In the genomic region with DNA sequence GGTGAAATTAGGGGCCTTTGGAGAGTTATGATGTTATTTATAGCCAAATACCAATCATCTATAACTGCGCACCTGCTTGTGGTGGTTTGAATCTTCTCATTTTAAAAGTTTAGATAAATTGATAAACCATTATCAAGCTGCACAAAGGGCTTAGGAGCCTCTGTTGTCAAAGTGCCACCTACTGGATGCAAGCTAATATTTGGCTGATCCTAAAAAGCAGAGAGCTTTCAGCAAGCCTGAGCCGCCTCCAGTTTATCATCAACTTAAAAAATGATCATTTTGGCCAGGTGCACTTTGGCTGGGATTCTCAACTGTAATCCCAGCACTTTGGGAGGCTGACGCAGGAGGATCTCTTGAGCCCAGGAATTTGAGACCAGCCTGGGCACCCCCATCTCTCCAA, we compare ENCODE assay signal across 12 cellular contexts. TPM values are rescaled to one million over a fixed set of nuclear protein-coding genes. Genes with fewer than 3 reads are reported as not detected.
DNase-seq lines count a peak whose midpoint lies in the region; ATAC-seq and TF ChIP-seq lines count a peak whose summit lies in the region.
"Had no signal": no experiment of that assay in that cellular context is flagged by ENCODE, and none has a peak within 500 bp of the region (broad histone marks: within the 10 kb centered on the region; RNA-seq: fewer than 3 reads in every experiment).

No MANE protein-coding gene starts in this region.

- H3K79me2 ChIP-seq in GM23338 (replicated peaks; ENCODE audit: insufficient read depth) (no peaks in the 10 kb centered on the region), SK-N-SH (ENCODE audit: insufficient read depth) (no peaks in the 10 kb centered on the region), mesendoderm (ENCODE audit: control insufficient read depth, insufficient read depth, low read length) (no peaks in the 10 kb centered on the region)

- no peak overlapping the region for H4K5ac ChIP-seq in mesendoderm (ENCODE audit: low read length)

- TF ChIP-seq RAD21 in SK-N-SH (IDR thresholded peaks at IDR 0.05; ENCODE audit: low read length), result peak; percentile 34

- no peaks in the 10 kb centered on the region for H4K20me1 ChIP-seq in GM23338 (replicated peaks; ENCODE audit: insufficient read depth)
- H4K20me1 ChIP-seq in SK-N-SH (ENCODE audit: insufficient read depth), result no peaks in the 10 kb centered on the region

- DNase-seq in AG09319 (ENCODE audit: extremely low read depth, low read depth), result peak; percentile 12
- DNase-seq in GM23338 (ENCODE audit: low spot score), result peak; percentile 37
- no peak for DNase-seq in SK-N-SH
- peak; percentile 33 to 71 for DNase-seq in foreskin fibroblast
- DNase-seq in NCI-H510A (lab: John Stamatoyannopoulos, UW), result no peak
- no peak for DNase-seq in mesendoderm
- DNase-seq in SJCRH30, result no peak
- DNase-seq: Calu3, ovary, transverse colon had no signal

- H3K4me2 ChIP-seq in GM23338, result no peak overlapping the region
- no peak overlapping the region for H3K4me2 ChIP-seq in SK-N-SH
- no peak overlapping the region for H3K4me2 ChIP-seq in mesendoderm (ENCODE audit: low read length)

- no peaks in the 10 kb centered on the region for H3K27me3 Mint-ChIP-seq in GM23338 (ENCODE audit: insufficient read depth, low read depth, poor library complexity)

- H3K9me3 Mint-ChIP-seq in GM23338, result peaks cover under 1% of the 10 kb centered on the region; the same call in 1 of the 3 replicates
- H3K9me3 Mint-ChIP-seq: activated T-helper 1 cell treated with anti-CD3 and anti-CD28 coated beads, Interleukin-12 subunit alpha, Interleukin-12 subunit beta, Interleukin-2, Interleukin-4 antibody, amounts not matched to agents 30 ng/mL and 10 ng/mL and 1 ng/mL, durations not matched to agents 14 hours and 24 hours and 36 hours had no signal

- H2BK5ac ChIP-seq in mesendoderm (ENCODE audit: low read length), result no peak overlapping the region

- no peaks in the 10 kb centered on the region for H3K79me1 ChIP-seq in mesendoderm (ENCODE audit: low read length)

- no peak for ATAC-seq in GM23338
- no peak for ATAC-seq in GM21619 (IDR thresholded peaks at IDR 0.05; ENCODE audit: unreplicated experiment)

- CTCF ChIA-PET in SK-N-SH (lab: Yijun Ruan, JAX), result interaction anchor here (1.0 kb wide), 1 partner anchor 13 kb away, joined by 6 read pairs; no protein-coding TSS in a partner anchor

- 96% methylated on average over 3 of the region's 3 CpGs for WGBS in SK-N-SH (ENCODE audit: low lambda C conversion rate)
- no CpG with 5 or more reads among the region's 3 CpGs for whole genome bisulfite sequencing in mesendoderm (ENCODE audit: extremely low coverage, insufficient coverage, low lambda C conversion rate)

- H3K4me1 Mint-ChIP-seq in GM23338, result peaks cover 8% of the 10 kb centered on the region; the same call in 2 of the 3 replicates

- H3K9me2 ChIP-seq in GM23338 (ENCODE audit: insufficient read depth), result no peaks in the 10 kb centered on the region
- no peaks in the 10 kb centered on the region for H3K9me2 ChIP-seq in SK-N-SH

- H3F3A ChIP-seq in GM23338 (replicated peaks; ENCODE audit: low read depth) (no peaks in the 10 kb centered on the region), SK-N-SH (replicated peaks; ENCODE audit: insufficient read depth) (peaks cover 3% of the 10 kb centered on the region)

- no peak overlapping the region for H3K18ac ChIP-seq in mesendoderm (ENCODE audit: low read length)

- POLR2A ChIA-PET in SK-N-SH (lab: Yijun Ruan, JAX), result no interaction called here

- H2BK15ac ChIP-seq in mesendoderm (replicated peaks; ENCODE audit: low read depth), result no peak overlapping the region

- H3K27me3 ChIP-seq in GM23338 (ENCODE audit: insufficient read depth), result no peaks in the 10 kb centered on the region
- no peaks in the 10 kb centered on the region for H3K27me3 ChIP-seq in SK-N-SH (ENCODE audit: insufficient read depth)
- H3K27me3 ChIP-seq in mesendoderm (ENCODE audit: insufficient read depth, low read length, poor library complexity), result no peaks in the 10 kb centered on the region
- H3K27me3 ChIP-seq in SJCRH30, result no peaks in the 10 kb centered on the region
- H3K27me3 ChIP-seq: ovary, transverse colon had no signal

- H3K36me3 Mint-ChIP-seq in GM23338 (ENCODE audit: low read depth), result no peaks in the 10 kb centered on the region

- TF ChIP-seq CTCF in AG09319 (IDR thresholded peaks at IDR 0.05; ENCODE audit: low read depth, low read length), result peak; percentile 44
- TF ChIP-seq CTCF in GM23338 (conservative IDR thresholded peaks at IDR 0.05; ENCODE audit: low read depth in 2 of 2), result peak; percentile 42 to 66
- peak; percentile 50 for TF ChIP-seq CTCF in SK-N-SH (IDR thresholded peaks at IDR 0.05)
- peak; percentile 44 for TF ChIP-seq CTCF in foreskin fibroblast (IDR thresholded peaks at IDR 0.05; ENCODE audit: low read depth, low read length)

- H2AK5ac ChIP-seq in mesendoderm (ENCODE audit: low read length), result no peak overlapping the region

- H3K36me3 ChIP-seq in GM23338 (ENCODE audit: insufficient read depth) (no peaks in the 10 kb centered on the region), SK-N-SH (replicated peaks in 1 of 2; ENCODE audit: control insufficient read depth in 1 of 2, insufficient read depth in 2 of 2, low read length in 1 of 2) (no peaks in the 10 kb centered on the region), mesendoderm (ENCODE audit: control insufficient read depth, insufficient read depth, low read length) (no peaks in the 10 kb centered on the region), SJCRH30 (no peaks in the 10 kb centered on the region)
- H3K36me3 ChIP-seq: ovary, transverse colon had no signal

- H3K4me3 Mint-ChIP-seq in GM23338, result no peak overlapping the region
- H3K4me3 Mint-ChIP-seq: activated T-helper 1 cell treated with anti-CD3 and anti-CD28 coated beads, Interleukin-12 subunit alpha, Interleukin-12 subunit beta, Interleukin-2, Interleukin-4 antibody, amounts not matched to agents 30 ng/mL and 10 ng/mL and 1 ng/mL, durations not matched to agents 14 hours and 24 hours and 36 hours had no signal

- no peak overlapping the region for H3K23ac ChIP-seq in mesendoderm (ENCODE audit: low read length)

- TF ChIP-seq EP300 in SK-N-SH (IDR thresholded peaks at IDR 0.05; ENCODE audit: borderline replicate concordance in 1 of 2, low read depth in 1 of 2, low read length in 1 of 2), result no peak

- no peak overlapping the region for H4K8ac ChIP-seq in mesendoderm (ENCODE audit: low read depth, low read length)

- H3K4ac ChIP-seq in mesendoderm (ENCODE audit: low read depth, low read length), result no peak overlapping the region

- H3K27ac ChIP-seq in GM23338 (ENCODE audit: low read depth) (no peak overlapping the region), SK-N-SH (ENCODE audit: low read depth in 2 of 2, low read length in 1 of 2) (no peak overlapping the region), mesendoderm (ENCODE audit: low read depth, low read length) (no peak overlapping the region), SJCRH30 (no peak overlapping the region)
- H3K27ac ChIP-seq: ovary, transverse colon had no signal

- no peak overlapping the region for H3K56ac ChIP-seq in mesendoderm (ENCODE audit: low read length)

- no peak overlapping the region for H3K9ac ChIP-seq in SK-N-SH
- H3K9ac ChIP-seq in mesendoderm (ENCODE audit: low read length), result no peak overlapping the region

- H3K4me3 ChIP-seq in GM23338 (no peak overlapping the region), SK-N-SH (ENCODE audit: low read depth in 2 of 2, low read length in 1 of 2) (no peak overlapping the region), foreskin fibroblast (ENCODE audit: low read depth in 1 of 2, low read length in 2 of 2) (no peak overlapping the region), mesendoderm (ENCODE audit: low read length) (no peak overlapping the region), SJCRH30 (no peak overlapping the region)
- H3K4me3 ChIP-seq: ovary, transverse colon had no signal

- H2AFZ ChIP-seq in GM23338, result no peak overlapping the region
- no peak overlapping the region for H2AFZ ChIP-seq in SK-N-SH (ENCODE audit: low read depth)

- H2BK120ac ChIP-seq in mesendoderm (ENCODE audit: low read depth, low read length), result no peak overlapping the region

- H3K9me3 ChIP-seq in SK-N-SH (no peaks in the 10 kb centered on the region), SJCRH30 (replicated peaks) (no peaks in the 10 kb centered on the region)
- H3K9me3 ChIP-seq: ovary, transverse colon had no signal

- H3K4me1 ChIP-seq in GM23338 (ENCODE audit: insufficient read depth), result no peaks in the 10 kb centered on the region
- no peaks in the 10 kb centered on the region for H3K4me1 ChIP-seq in SK-N-SH (ENCODE audit: control insufficient read depth in 1 of 2, insufficient read depth in 2 of 2, low read depth in 1 of 2, low read length in 1 of 2)
- H3K4me1 ChIP-seq in mesendoderm (ENCODE audit: control insufficient read depth, low read depth, low read length), result no peaks in the 10 kb centered on the region
- H3K4me1 ChIP-seq in SJCRH30, result no peaks in the 10 kb centered on the region
- H3K4me1 ChIP-seq: transverse colon had no signal

- no peak overlapping the region for H3K27ac Mint-ChIP-seq in GM23338
- H3K27ac Mint-ChIP-seq: activated T-helper 1 cell treated with anti-CD3 and anti-CD28 coated beads, Interleukin-12 subunit alpha, Interleukin-12 subunit beta, Interleukin-2, Interleukin-4 antibody, amounts not matched to agents 30 ng/mL and 10 ng/mL and 1 ng/mL, durations not matched to agents 14 hours and 24 hours and 36 hours had no signal

TF ChIP-seq in GM23338, 12 proteins besides CTCF, POLR2A, EP300 and RAD21 (continues in another document):
- TF ChIP-seq ZNF114 (CRISPR knock-in tag; IDR thresholded peaks at IDR 0.05) (no peak), ZNF331 (CRISPR knock-in tag; IDR thresholded peaks at IDR 0.05; ENCODE audit: low read depth) (no peak), EZH2 (IDR thresholded peaks at IDR 0.05; ENCODE audit: low read depth, unreplicated experiment) (no peak), EZH2phosphoT487 (IDR thresholded peaks at IDR 0.05; ENCODE audit: unreplicated experiment) (no peak)

TF ChIP-seq in SK-N-SH, 30 proteins besides CTCF, POLR2A, EP300 and RAD21:
- TF ChIP-seq YY1 (IDR thresholded peaks at IDR 0.05; ENCODE audit: low read depth) (no peak), SMC3 (IDR thresholded peaks at IDR 0.05; ENCODE audit: low read depth, low read length) (peak; percentile 25; the same call in 1 of the 2 replicates)

RNA-seq across cellular contexts. Expression of gene ATXN1, which starts 58.5 kb away (rescaled TPM):
- 8.2 and 9.1 TPM in 2 replicates for total RNA-seq in GM23338 (2014; rRNA removed; shearing (Covaris generic))
- polyA plus RNA-seq in GM23338 (2016; fragmentation: Nextera tagmentation; extraction: Ambion mirVana) (3.9 and 4.8 TPM in 2 replicates), SK-N-SH (2012; rRNA removed) (7.9 and 8.1 TPM in 2 replicates)
- polyA plus RNA-seq in SK-N-SH (2012; cell fraction: cytosol; rRNA removed), result 5.4 and 5.9 TPM in 2 replicates
- polyA plus RNA-seq in SK-N-SH (2012; cell fraction: nucleus; rRNA removed), result 15.5 and 24.6 TPM in 2 replicates
- 3.7 TPM for polyA plus RNA-seq in mesendoderm (2013, experiment 1 of 2)
- polyA plus RNA-seq in mesendoderm (2013, experiment 2 of 2), result 3.7 TPM
- total RNA-seq in SJCRH30 (2014; rRNA removed; shearing (Covaris generic)), result 6.0 and 6.3 TPM in 2 replicates

Comparison
In these comparisons a context has a peak if more than half of its experiments do, and no peak if none do; other contexts are left out.
1. DNase-seq: peak in AG09319 (single experiment), GM23338 (single experiment) and foreskin fibroblast (2 of 2); none in SK-N-SH (single experiment), NCI-H510A (single experiment), mesendoderm (single experiment) and SJCRH30 (0 of 2).
2. Peak in every context shown above with its lines, with median percentiles within 50 percentile points of each other: CTCF ChIP-seq.